Comparison of ENCODE assay signal across 22 cellular contexts in the genomic region with DNA sequence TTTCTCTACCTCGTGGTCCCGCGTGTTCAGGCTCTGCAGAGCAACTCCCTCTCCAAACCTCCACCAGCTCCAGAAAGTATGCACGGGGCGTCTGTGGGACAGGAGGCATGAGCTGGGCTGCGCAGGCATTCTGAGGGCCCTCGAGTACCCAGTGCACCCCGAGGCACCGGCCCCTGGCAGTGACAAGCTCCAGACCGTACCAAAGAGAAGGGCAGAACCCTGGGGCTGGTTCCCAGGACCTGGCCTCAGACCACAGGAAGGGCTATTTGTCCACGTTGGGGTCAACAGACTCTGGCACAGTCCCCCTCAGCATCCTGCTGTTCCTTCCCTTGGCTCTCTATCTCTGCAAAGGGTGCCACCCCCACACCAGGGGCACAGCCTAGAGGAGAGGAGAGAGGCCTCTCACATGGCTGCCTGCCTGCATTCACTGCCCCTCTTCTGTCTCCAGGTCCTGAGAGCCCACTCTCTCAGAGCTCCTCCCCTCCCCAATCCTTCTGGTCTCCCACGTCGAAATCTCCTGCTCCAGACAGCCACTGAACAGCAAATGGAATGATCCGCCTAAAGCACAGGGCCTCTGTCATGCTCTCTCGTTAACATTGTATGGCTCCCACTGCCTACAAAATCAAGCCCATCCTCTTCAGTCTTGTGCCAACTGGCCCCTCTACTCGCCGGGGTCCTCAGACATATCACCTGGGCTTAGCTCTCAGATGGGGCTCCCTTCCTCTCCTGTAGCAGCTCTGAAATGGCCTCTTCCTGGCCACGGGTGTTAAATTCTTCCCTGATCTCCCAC.
"Had no signal": no experiment of that assay in that cellular context is flagged by ENCODE, and none has a peak within 500 bp of the region (broad histone marks: within the 10 kb centered on the region; RNA-seq: fewer than 3 reads in every experiment).

No MANE protein-coding gene starts in this region.

- H3K36me3 Mint-ChIP-seq: activated naive CD4-positive, alpha-beta T cell treated with anti-CD3 and anti-CD28 coated beads, Interleukin-2, amount 50 U/mL, for 24 hours; mesothelial cell of epicardium; naive thymus-derived CD8-positive, alpha-beta T cell had no signal

- DNase-seq: activated CD4-positive, alpha-beta T cell treated with anti-CD3 and anti-CD28 coated beads for 1 hour; activated gamma-delta T cell treated with Interleukin-2 at 50 U/mL for 16 hours; activated T-cell treated with anti-CD3 and anti-CD28 coated beads, Interleukin-2, amount 50 U/mL, for 1 hour; anterior cingulate cortex; body of pancreas; effector CD4-positive, alpha-beta T cell; heart right ventricle; left colon; naive thymus-derived CD8-positive, alpha-beta T cell; stimulated activated CD4-positive, alpha-beta T cell treated with anti-CD3 and anti-CD28 coated beads, Interleukin-2, amount 100 ng/mL, for 48 hours; stimulated activated naive CD4-positive, alpha-beta T cell; thyroid gland had no signal

- ATAC-seq: body of pancreas; left colon; naive thymus-derived CD8-positive, alpha-beta T cell; sciatic nerve; SK-N-SH treated with all-trans-retinoic acid at 6 μM for 48 hours had no signal

- H3K27ac ChIP-seq: body of pancreas, cardiac muscle cell, heart right ventricle, pancreas, thyroid gland, VCaP had no signal

- FAIRE-seq: keratinocyte, pancreas had no signal

- H3K4me1 ChIP-seq: body of pancreas, heart right ventricle, pancreas, thyroid gland had no signal

- H3K4me3 Mint-ChIP-seq: activated naive CD4-positive, alpha-beta T cell treated with anti-CD3 and anti-CD28 coated beads, Interleukin-2, amount 50 U/mL, for 24 hours; mesothelial cell of epicardium; naive thymus-derived CD8-positive, alpha-beta T cell had no signal

- H3K9me3 ChIP-seq: body of pancreas, pancreas, thyroid gland had no signal

- H3K4me2 ChIP-seq: smooth muscle cell had no signal

- H3K9me3 Mint-ChIP-seq: activated naive CD4-positive, alpha-beta T cell treated with anti-CD3 and anti-CD28 coated beads, Interleukin-2, amount 50 U/mL, for 24 hours; mesothelial cell of epicardium had no signal

- H3K27ac Mint-ChIP-seq: activated naive CD4-positive, alpha-beta T cell treated with anti-CD3 and anti-CD28 coated beads, Interleukin-2, amount 50 U/mL, for 24 hours; mesothelial cell of epicardium; naive thymus-derived CD8-positive, alpha-beta T cell had no signal

- H3K4me3 ChIP-seq: body of pancreas, cardiac muscle cell, heart right ventricle, lung, pancreas, smooth muscle cell, thyroid gland had no signal

- H3K4me1 Mint-ChIP-seq: activated naive CD4-positive, alpha-beta T cell treated with anti-CD3 and anti-CD28 coated beads, Interleukin-2, amount 50 U/mL, for 24 hours had no signal

- H3K27me3 ChIP-seq: body of pancreas, cardiac muscle cell, pancreas, thyroid gland had no signal

- H3K36me3 ChIP-seq: cardiac muscle cell, heart right ventricle, pancreas, thyroid gland had no signal
